10 cellular contexts compared by ENCODE assay signal in the genomic region with DNA sequence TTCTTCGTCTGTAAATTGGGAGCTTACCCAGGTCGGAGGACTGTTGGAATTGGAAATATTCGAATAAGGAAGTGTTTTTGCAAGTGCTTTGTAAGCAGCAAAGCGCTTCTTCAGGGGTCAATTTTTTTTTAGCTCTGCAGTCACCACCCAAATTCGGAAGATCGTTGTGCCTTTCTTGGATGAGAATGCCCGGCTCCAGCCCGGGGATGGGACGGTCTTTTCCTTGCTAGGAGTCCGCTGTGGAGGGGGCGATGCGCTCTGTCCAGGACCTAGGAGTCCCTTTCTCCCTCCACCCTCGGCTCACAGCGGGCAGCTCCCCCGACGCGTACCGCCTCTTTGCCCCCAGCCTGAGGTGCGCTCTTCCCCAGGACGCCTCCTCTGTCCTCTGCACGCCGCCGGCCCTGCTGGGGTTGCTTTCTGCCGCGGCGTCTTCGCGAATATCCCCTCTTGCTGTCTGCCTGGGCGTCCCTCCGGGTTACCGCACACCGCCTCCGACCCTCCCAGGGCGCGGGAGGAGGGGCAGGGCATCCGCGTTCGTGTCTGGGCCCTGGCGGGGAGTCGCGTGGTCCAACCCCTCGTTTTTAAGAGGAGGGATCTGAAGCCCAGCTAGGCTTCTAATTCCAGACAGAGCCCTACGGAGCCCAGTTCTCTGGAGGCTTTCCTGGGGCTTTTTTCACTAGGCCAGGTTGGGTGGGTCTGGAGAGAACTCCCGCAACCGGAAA.
DNase-seq lines count a peak whose midpoint lies in the region; ATAC-seq and TF ChIP-seq lines count a peak whose summit lies in the region.
"Had no signal": no experiment of that assay in that cellular context is flagged by ENCODE, and none has a peak within 500 bp of the region (broad histone marks: within the 10 kb centered on the region; RNA-seq: fewer than 3 reads in every experiment).

No MANE protein-coding gene starts in this region.

- no peaks in the 10 kb centered on the region for H3K9me3 ChIP-seq in OCI-LY3 (ENCODE audit: insufficient read depth, low read length)
- no peaks in the 10 kb centered on the region for H3K9me3 ChIP-seq in psoas muscle
- H3K9me3 ChIP-seq in HAP-1 = no peaks in the 10 kb centered on the region; the same call in 1 of the 2 replicates
- H3K9me3 ChIP-seq: A549 had no signal

- 17 to 20% (median 19%) methylated on average over 43 to 45 of the region's 45 CpGs for WGBS in psoas muscle, 3 donors

- peaks cover 3% of the 10 kb centered on the region for H3K36me3 Mint-ChIP-seq in T-helper 1 cell treated with Interleukin-12 subunit alpha and Interleukin-12 subunit beta and Interleukin-4 antibody, amounts not matched to agents 30 μg/mL and 1 μg/mL, for 36 hours (ENCODE audit: low read depth)
- H3K36me3 Mint-ChIP-seq in endothelial cell (ENCODE audit: low read depth, unreplicated experiment) = peaks cover 3% of the 10 kb centered on the region

- H3K4me3 ChIP-seq in OCI-LY3 (ENCODE audit: low read length) (peak overlapping the region; percentile 69), psoas muscle (peak overlapping the region; percentile 30), HAP-1 (no peak overlapping the region)
- H3K4me3 ChIP-seq: A549 had no signal

- H3K79me2 ChIP-seq in OCI-LY3 (ENCODE audit: low read length) = no peaks in the 10 kb centered on the region

- no peaks in the 10 kb centered on the region for H4K20me1 ChIP-seq in OCI-LY3 (ENCODE audit: insufficient read depth, low read length)

- intact Hi-C loops in psoas muscle (cut with DNase I) = no loop called here

- peak overlapping the region; percentile 5; the same call in 1 of the 2 replicates for H3K9ac ChIP-seq in OCI-LY3 (ENCODE audit: low read length)

- no peaks in the 10 kb centered on the region for H3K27me3 ChIP-seq in OCI-LY3 (ENCODE audit: low read depth, low read length)
- H3K27me3 ChIP-seq in psoas muscle (ENCODE audit: insufficient read depth in 3 of 3, low read length in 2 of 3) = peaks cover 0 to 56% (median 43%) of the 10 kb centered on the region in 3 donors
- H3K27me3 ChIP-seq in HAP-1 (ENCODE audit: low read depth) = no peaks in the 10 kb centered on the region

- H3K27ac Mint-ChIP-seq in T-helper 1 cell treated with Interleukin-12 subunit alpha and Interleukin-12 subunit beta and Interleukin-4 antibody, amounts not matched to agents 30 μg/mL and 1 μg/mL, for 36 hours = no peak overlapping the region
- H3K27ac Mint-ChIP-seq in endothelial cell (ENCODE audit: unreplicated experiment) = no peak overlapping the region

- H3K27ac ChIP-seq in OCI-LY3 (ENCODE audit: low read length) (no peak overlapping the region), psoas muscle (no peak overlapping the region)
- H3K27ac ChIP-seq: A549 had no signal

- H3K4me1 ChIP-seq in OCI-LY3 (ENCODE audit: low read length) = no peaks in the 10 kb centered on the region
- peaks cover 23% of the 10 kb centered on the region for H3K4me1 ChIP-seq in psoas muscle
- peaks cover 4% of the 10 kb centered on the region for H3K4me1 ChIP-seq in HAP-1

- TF ChIP-seq CTCF in OCI-LY3 (IDR thresholded peaks at IDR 0.05; ENCODE audit: low read depth, low read length) (no peak), endothelial cell (IDR thresholded peaks at IDR 0.05; ENCODE audit: unreplicated experiment) (no peak), psoas muscle (IDR thresholded peaks at IDR 0.05) (no peak)

- H3K9me3 Mint-ChIP-seq in T-helper 1 cell treated with Interleukin-12 subunit alpha and Interleukin-12 subunit beta and Interleukin-4 antibody, amounts not matched to agents 30 μg/mL and 1 μg/mL, for 36 hours = no peaks in the 10 kb centered on the region
- H3K9me3 Mint-ChIP-seq in endothelial cell (ENCODE audit: unreplicated experiment) = no peaks in the 10 kb centered on the region

- peak overlapping the region; percentile 65 for H3K4me2 ChIP-seq in OCI-LY3 (ENCODE audit: low read length)
- H3K4me2 ChIP-seq: A549 had no signal

- peak in 1 of 4 donors; percentile 4 for ATAC-seq in psoas muscle
- ATAC-seq: A549 had no signal

- DNase-seq in T-helper 1 cell = no peak
- DNase-seq in endothelial cell (ENCODE audit: low spot score) = no peak
- DNase-seq in psoas muscle = no peak
- DNase-seq in NCI-H2081 treated with DMSO at 0.1 percent for 48 hours (lab: John Stamatoyannopoulos, UW) = no peak
- DNase-seq in HuH-7 (ENCODE audit: low spot score) = no peak
- no peak for DNase-seq in HAP-1 (ENCODE audit: low spot score in 2 of 2)
- DNase-seq: NCI-H1694 had no signal

- peaks cover 83% of the 10 kb centered on the region for H3K27me3 Mint-ChIP-seq in T-helper 1 cell treated with Interleukin-12 subunit alpha and Interleukin-12 subunit beta and Interleukin-4 antibody, amounts not matched to agents 30 μg/mL and 1 μg/mL, for 36 hours (ENCODE audit: low read depth)
- peaks cover 32% of the 10 kb centered on the region for H3K27me3 Mint-ChIP-seq in endothelial cell (ENCODE audit: unreplicated experiment)

- H2AFZ ChIP-seq in OCI-LY3 (ENCODE audit: low read depth, low read length) = no peak overlapping the region

- no peaks in the 10 kb centered on the region for H3K36me3 ChIP-seq in OCI-LY3 (replicated peaks; ENCODE audit: low read depth, low read length)
- H3K36me3 ChIP-seq in psoas muscle (ENCODE audit: insufficient read depth in 1 of 2, low read depth in 1 of 2) = no peaks in the 10 kb centered on the region
- H3K36me3 ChIP-seq in HAP-1 (replicated peaks) = no peaks in the 10 kb centered on the region

- H3K4me3 Mint-ChIP-seq in T-helper 1 cell treated with Interleukin-12 subunit alpha and Interleukin-12 subunit beta and Interleukin-4 antibody, amounts not matched to agents 30 μg/mL and 1 μg/mL, for 36 hours = peak overlapping the region; percentile 10
- peak overlapping the region; percentile 63 for H3K4me3 Mint-ChIP-seq in endothelial cell (ENCODE audit: unreplicated experiment)

- H3K4me1 Mint-ChIP-seq in T-helper 1 cell treated with Interleukin-12 subunit alpha and Interleukin-12 subunit beta and Interleukin-4 antibody, amounts not matched to agents 30 μg/mL and 1 μg/mL, for 36 hours (ENCODE audit: low read depth) = peaks cover 24% of the 10 kb centered on the region
- H3K4me1 Mint-ChIP-seq in endothelial cell (ENCODE audit: unreplicated experiment) = peaks cover 9% of the 10 kb centered on the region

- in situ Hi-C loops in HAP-1 (cut with MboI; ENCODE audit: low sequenced_read_pairs) = no loop called here
